13 cellular contexts compared by ENCODE assay signal in genomic region chr2:62870966-62871365, GRCh38.
"Had no signal": no experiment of that assay in that cellular context is flagged by ENCODE, and none has a peak within 500 bp of the region (broad histone marks: within the 10 kb centered on the region; RNA-seq: fewer than 3 reads in every experiment).

No MANE protein-coding gene starts in this region.

- H3K9me3 ChIP-seq: neutrophil had no signal

- H3K27me3 Mint-ChIP-seq: naive thymus-derived CD8-positive, alpha-beta T cell had no signal

- H3K27ac ChIP-seq: coronary artery, foreskin keratinocyte, neutrophil, psoas muscle, sigmoid colon, skin epidermis, stomach had no signal

- H3K27ac Mint-ChIP-seq: naive thymus-derived CD8-positive, alpha-beta T cell had no signal

- H3K4me1 Mint-ChIP-seq: naive thymus-derived CD8-positive, alpha-beta T cell had no signal

- DNase-seq: effector CD4-positive, alpha-beta T cell; kidney glomerular epithelial cell; naive thymus-derived CD8-positive, alpha-beta T cell; psoas muscle; sigmoid colon; stimulated activated CD4-positive, alpha-beta T cell treated with anti-CD3 and anti-CD28 coated beads, Interleukin-2, amount 100 ng/mL, for 24 hours; stimulated activated naive CD4-positive, alpha-beta T cell; stomach; trophoblast cell had no signal

- H3K4me1 ChIP-seq: foreskin keratinocyte, psoas muscle, sigmoid colon, stomach had no signal

- H3K4me3 ChIP-seq: coronary artery, psoas muscle, sigmoid colon, skin epidermis, stomach had no signal

- H3K27me3 ChIP-seq: foreskin keratinocyte, neutrophil, sigmoid colon, stomach had no signal

- H3K4me3 Mint-ChIP-seq: naive thymus-derived CD8-positive, alpha-beta T cell had no signal

- ATAC-seq: foreskin keratinocyte; naive thymus-derived CD8-positive, alpha-beta T cell; psoas muscle had no signal
